18 cellular contexts compared by ENCODE assay signal in the genomic region with DNA sequence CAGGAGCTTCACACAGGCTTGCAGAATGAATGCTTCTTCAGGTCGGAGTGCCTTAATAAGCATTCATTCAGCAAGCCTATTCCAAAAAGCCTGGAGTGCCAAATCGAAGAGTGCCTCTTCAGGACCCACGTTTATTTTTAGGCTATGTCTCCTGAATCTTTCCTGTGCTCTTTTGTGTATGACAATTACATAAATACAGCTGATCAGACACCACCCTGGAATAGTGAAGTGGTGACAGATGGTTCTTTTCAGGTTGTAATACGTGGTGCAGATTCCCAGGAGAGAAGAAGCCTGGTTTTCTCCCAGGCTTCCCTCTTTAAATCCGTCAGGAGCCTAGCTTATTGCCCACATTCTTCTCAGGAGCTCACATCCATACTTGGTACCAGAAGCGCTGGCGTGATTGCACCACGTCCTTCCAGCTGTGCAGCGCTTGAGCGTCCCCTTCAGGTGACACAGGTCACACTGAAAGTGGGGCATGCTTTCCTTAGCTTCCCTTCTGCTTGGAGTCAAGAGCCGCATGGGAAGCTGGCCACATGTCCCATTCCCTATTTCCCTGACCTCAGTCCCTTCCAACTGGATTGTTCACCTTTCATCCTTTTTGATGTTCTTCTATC.
DNase-seq lines count a peak whose midpoint lies in the region; ATAC-seq and TF ChIP-seq lines count a peak whose summit lies in the region.
"Had no signal": no experiment of that assay in that cellular context is flagged by ENCODE, and none has a peak within 500 bp of the region (broad histone marks: within the 10 kb centered on the region; RNA-seq: fewer than 3 reads in every experiment).

No MANE protein-coding gene starts in this region.

- peaks cover 0 to 14% (median 7%) of the 10 kb centered on the region in 4 donors for H3K4me1 ChIP-seq in esophagus muscularis mucosa
- no peaks in the 10 kb centered on the region for H3K4me1 ChIP-seq in colonic mucosa
- H3K4me1 ChIP-seq: tibial nerve had no signal

- H3K9ac ChIP-seq in colonic mucosa (ENCODE audit: low read depth in 2 of 2, low read length in 2 of 2): no peak overlapping the region

- TF ChIP-seq CTCF in esophagus muscularis mucosa (IDR thresholded peaks at IDR 0.05) (peak; percentile 39 to 50 (median 47)), colonic mucosa (IDR thresholded peaks at IDR 0.05) (no peak)

- DNase-seq in activated CD4-positive, alpha-beta T cell treated with anti-CD3 and anti-CD28 coated beads for 36 hours: peak; percentile 6
- no peak for DNase-seq in activated CD4-positive, alpha-beta T cell treated with anti-CD3 and anti-CD28 coated beads, Interleukin-2, amount 10 ng/mL, durations not matched to agents 7 days and 5 days
- DNase-seq in NCI-H345 (lab: John Stamatoyannopoulos, UW) (peak; percentile 91), esophagus muscularis mucosa (ENCODE audit: extremely low spot score) (peak; percentile 87), colonic mucosa (no peak)
- no peak for DNase-seq in naive thymus-derived CD8-positive, alpha-beta T cell
- DNase-seq: ACHN; activated CD4-positive, alpha-beta T cell treated with anti-CD3 and anti-CD28 coated beads, Interleukin-2, amount 10 ng/mL, durations not matched to agents 24 days and 14 days; effector CD4-positive, alpha-beta T cell; foreskin melanocyte had no signal

- WGBS in esophagus muscularis mucosa: 35% methylated on average over 11 of the region's 11 CpGs

- no peak for TF ChIP-seq EP300 in esophagus muscularis mucosa (IDR thresholded peaks at IDR 0.05)

- H3K27ac ChIP-seq in esophagus muscularis mucosa (replicated peaks in 1 of 4) (peak overlapping the region in 1 of 4 donors; percentile 24), colonic mucosa (no peak overlapping the region)
- H3K27ac ChIP-seq: HL-60, tibial nerve had no signal

- H3K4me3 Mint-ChIP-seq in activated CD4-positive, alpha-beta T cell treated with anti-CD3 and anti-CD28 coated beads for 36 hours: no peak overlapping the region
- H3K4me3 Mint-ChIP-seq in activated CD4-positive, alpha-beta T cell treated with anti-CD3 and anti-CD28 coated beads, Interleukin-2, amount 10 ng/mL, durations not matched to agents 7 days and 5 days: no peak overlapping the region
- H3K4me3 Mint-ChIP-seq in naive thymus-derived CD8-positive, alpha-beta T cell: no peak overlapping the region
- H3K4me3 Mint-ChIP-seq: activated CD4-positive, alpha-beta T cell treated with anti-CD3 and anti-CD28 coated beads, Interleukin-2, amount 10 ng/mL, durations not matched to agents 24 days and 14 days; natural killer cell treated with Interleukin-12 subunit alpha and Interleukin-12 subunit beta and Interleukin-15 and Interleukin-18, amount 100 ng/mL, for 72 hours; T-helper 1 cell treated with Interleukin-12 subunit alpha and Interleukin-12 subunit beta and Interleukin-4 antibody, amounts not matched to agents 30 μg/mL and 1 μg/mL, for 36 hours had no signal

- no peak overlapping the region for H3K27ac Mint-ChIP-seq in activated CD4-positive, alpha-beta T cell treated with anti-CD3 and anti-CD28 coated beads for 36 hours
- no peak overlapping the region for H3K27ac Mint-ChIP-seq in activated CD4-positive, alpha-beta T cell treated with anti-CD3 and anti-CD28 coated beads, Interleukin-2, amount 10 ng/mL, durations not matched to agents 7 days and 5 days
- H3K27ac Mint-ChIP-seq in naive thymus-derived CD8-positive, alpha-beta T cell: no peak overlapping the region
- H3K27ac Mint-ChIP-seq: activated CD4-positive, alpha-beta T cell treated with anti-CD3 and anti-CD28 coated beads, Interleukin-2, amount 10 ng/mL, durations not matched to agents 24 days and 14 days; activated T-helper 2 cell treated with anti-CD3 and anti-CD28 coated beads, Interferon-gamma antibody, Interleukin-2, Interleukin-4, amounts not matched to agents 10 μg/mL and 5 μg/mL and 100 μg/mL, durations not matched to agents 14 hours and 24 hours and 36 hours; natural killer cell treated with Interleukin-12 subunit alpha and Interleukin-12 subunit beta and Interleukin-15 and Interleukin-18, amount 100 ng/mL, for 72 hours; T-helper 1 cell treated with Interleukin-12 subunit alpha and Interleukin-12 subunit beta and Interleukin-4 antibody, amounts not matched to agents 30 μg/mL and 1 μg/mL, for 36 hours had no signal

- H3K36me3 Mint-ChIP-seq in activated CD4-positive, alpha-beta T cell treated with anti-CD3 and anti-CD28 coated beads for 36 hours (ENCODE audit: low read depth): no peaks in the 10 kb centered on the region
- no peaks in the 10 kb centered on the region for H3K36me3 Mint-ChIP-seq in activated CD4-positive, alpha-beta T cell treated with anti-CD3 and anti-CD28 coated beads, Interleukin-2, amount 10 ng/mL, durations not matched to agents 7 days and 5 days (ENCODE audit: low read depth)
- H3K36me3 Mint-ChIP-seq in naive thymus-derived CD8-positive, alpha-beta T cell: no peaks in the 10 kb centered on the region
- H3K36me3 Mint-ChIP-seq: natural killer cell treated with Interleukin-12 subunit alpha and Interleukin-12 subunit beta and Interleukin-15 and Interleukin-18, amount 100 ng/mL, for 72 hours had no signal

- TF ChIP-seq POLR2A in esophagus muscularis mucosa (IDR thresholded peaks at IDR 0.05; ENCODE audit: low read depth): no peak

- H3K27me3 ChIP-seq in esophagus muscularis mucosa: no peaks in the 10 kb centered on the region
- H3K27me3 ChIP-seq in colonic mucosa: no peaks in the 10 kb centered on the region
- H3K27me3 ChIP-seq: tibial nerve had no signal

- no peaks in the 10 kb centered on the region for H3K27me3 Mint-ChIP-seq in activated CD4-positive, alpha-beta T cell treated with anti-CD3 and anti-CD28 coated beads for 36 hours
- H3K27me3 Mint-ChIP-seq in activated CD4-positive, alpha-beta T cell treated with anti-CD3 and anti-CD28 coated beads, Interleukin-2, amount 10 ng/mL, durations not matched to agents 7 days and 5 days: no peaks in the 10 kb centered on the region
- H3K27me3 Mint-ChIP-seq in naive thymus-derived CD8-positive, alpha-beta T cell: peaks cover 0 to 3% (median 0%) of the 10 kb centered on the region in 5 donors
- H3K27me3 Mint-ChIP-seq: activated CD4-positive, alpha-beta T cell treated with anti-CD3 and anti-CD28 coated beads, Interleukin-2, amount 10 ng/mL, durations not matched to agents 24 days and 14 days; natural killer cell treated with Interleukin-12 subunit alpha and Interleukin-12 subunit beta and Interleukin-15 and Interleukin-18, amount 100 ng/mL, for 72 hours had no signal

- no peak for ATAC-seq in activated CD4-positive, alpha-beta T cell treated with anti-CD3 and anti-CD28 coated beads for 36 hours
- no peak for ATAC-seq in naive thymus-derived CD8-positive, alpha-beta T cell
- ATAC-seq in HG02840 (IDR thresholded peaks at IDR 0.05; ENCODE audit: low FRiP score, unreplicated experiment) (no peak), HG03175 (IDR thresholded peaks at IDR 0.05; ENCODE audit: unreplicated experiment) (no peak)
- ATAC-seq: left lobe of liver; natural killer cell treated with Interleukin-12 subunit alpha and Interleukin-12 subunit beta and Interleukin-15 and Interleukin-18, amount 100 ng/mL, for 72 hours had no signal

- POLR2A ChIA-PET in activated CD4-positive, alpha-beta T cell treated with anti-CD3 and anti-CD28 coated beads for 36 hours (lab: Charles Lee): no interaction called here
- POLR2A ChIA-PET in activated CD4-positive, alpha-beta T cell treated with anti-CD3 and anti-CD28 coated beads, Interleukin-2, amount 10 ng/mL, durations not matched to agents 7 days and 5 days (lab: Charles Lee): no interaction called here
- POLR2A ChIA-PET in naive thymus-derived CD8-positive, alpha-beta T cell (lab: Charles Lee): no interaction called here

- H3K9me3 Mint-ChIP-seq in activated CD4-positive, alpha-beta T cell treated with anti-CD3 and anti-CD28 coated beads for 36 hours (ENCODE audit: low read depth): no peaks in the 10 kb centered on the region
- H3K9me3 Mint-ChIP-seq in activated CD4-positive, alpha-beta T cell treated with anti-CD3 and anti-CD28 coated beads, Interleukin-2, amount 10 ng/mL, durations not matched to agents 7 days and 5 days: no peaks in the 10 kb centered on the region
- H3K9me3 Mint-ChIP-seq in naive thymus-derived CD8-positive, alpha-beta T cell: peaks cover 0 to 1% (median 0%) of the 10 kb centered on the region in 9 donors
- H3K9me3 Mint-ChIP-seq: activated CD4-positive, alpha-beta T cell treated with anti-CD3 and anti-CD28 coated beads, Interleukin-2, amount 10 ng/mL, durations not matched to agents 24 days and 14 days; activated T-helper 2 cell treated with anti-CD3 and anti-CD28 coated beads, Interferon-gamma antibody, Interleukin-2, Interleukin-4, amounts not matched to agents 10 μg/mL and 5 μg/mL and 100 μg/mL, durations not matched to agents 14 hours and 24 hours and 36 hours; natural killer cell treated with Interleukin-12 subunit alpha and Interleukin-12 subunit beta and Interleukin-15 and Interleukin-18, amount 100 ng/mL, for 72 hours; T-helper 1 cell treated with Interleukin-12 subunit alpha and Interleukin-12 subunit beta and Interleukin-4 antibody, amounts not matched to agents 30 μg/mL and 1 μg/mL, for 36 hours had no signal

- H3K9me3 ChIP-seq in esophagus muscularis mucosa (no peaks in the 10 kb centered on the region), colonic mucosa (no peaks in the 10 kb centered on the region)
- H3K9me3 ChIP-seq: tibial nerve had no signal

- intact Hi-C loops in activated CD4-positive, alpha-beta T cell treated with anti-CD3 and anti-CD28 coated beads for 36 hours (cut with DNase I, micrococcal nuclease): no loop called here
- intact Hi-C loops in esophagus muscularis mucosa (cut with DNase I): no loop called here
- intact Hi-C loops in colonic mucosa (cut with DNase I): no loop called here

- CTCF ChIA-PET in activated CD4-positive, alpha-beta T cell treated with anti-CD3 and anti-CD28 coated beads for 36 hours (lab: Charles Lee): interaction anchor here (0.8 to 1.2 kb wide), 2 partner anchors 29 to 505 kb away, joined by 3 read pairs; no protein-coding TSS in a partner anchor
- CTCF ChIA-PET in activated CD4-positive, alpha-beta T cell treated with anti-CD3 and anti-CD28 coated beads, Interleukin-2, amount 10 ng/mL, durations not matched to agents 7 days and 5 days (lab: Charles Lee): no interaction called here

- H3K4me3 ChIP-seq in esophagus muscularis mucosa: no peak overlapping the region
- no peak overlapping the region for H3K4me3 ChIP-seq in colonic mucosa
- H3K4me3 ChIP-seq: tibial nerve had no signal

- H3K36me3 ChIP-seq in esophagus muscularis mucosa: peaks cover 0 to 8% (median 0%) of the 10 kb centered on the region in 4 donors
- no peaks in the 10 kb centered on the region for H3K36me3 ChIP-seq in colonic mucosa

- H3K4me1 Mint-ChIP-seq in activated CD4-positive, alpha-beta T cell treated with anti-CD3 and anti-CD28 coated beads for 36 hours: no peaks in the 10 kb centered on the region
- H3K4me1 Mint-ChIP-seq in activated CD4-positive, alpha-beta T cell treated with anti-CD3 and anti-CD28 coated beads, Interleukin-2, amount 10 ng/mL, durations not matched to agents 7 days and 5 days: no peaks in the 10 kb centered on the region
- H3K4me1 Mint-ChIP-seq in naive thymus-derived CD8-positive, alpha-beta T cell: no peaks in the 10 kb centered on the region
- H3K4me1 Mint-ChIP-seq: activated CD4-positive, alpha-beta T cell treated with anti-CD3 and anti-CD28 coated beads, Interleukin-2, amount 10 ng/mL, durations not matched to agents 24 days and 14 days had no signal

Comparison
In these comparisons a context has a peak if more than half of its experiments do, and no peak if none do; other contexts are left out.
1. DNase-seq: peak in activated CD4-positive, alpha-beta T cell treated with anti-CD3 and anti-CD28 coated beads for 36 hours (single experiment), NCI-H345 (single experiment) and esophagus muscularis mucosa (single experiment); none in activated CD4-positive, alpha-beta T cell treated with anti-CD3 and anti-CD28 coated beads, Interleukin-2, amount 10 ng/mL, durations not matched to agents 7 days and 5 days (single experiment), colonic mucosa (single experiment) and naive thymus-derived CD8-positive, alpha-beta T cell (0 of 10).